Comparison of ENCODE assay signal across 1 cellular context in the genomic region with DNA sequence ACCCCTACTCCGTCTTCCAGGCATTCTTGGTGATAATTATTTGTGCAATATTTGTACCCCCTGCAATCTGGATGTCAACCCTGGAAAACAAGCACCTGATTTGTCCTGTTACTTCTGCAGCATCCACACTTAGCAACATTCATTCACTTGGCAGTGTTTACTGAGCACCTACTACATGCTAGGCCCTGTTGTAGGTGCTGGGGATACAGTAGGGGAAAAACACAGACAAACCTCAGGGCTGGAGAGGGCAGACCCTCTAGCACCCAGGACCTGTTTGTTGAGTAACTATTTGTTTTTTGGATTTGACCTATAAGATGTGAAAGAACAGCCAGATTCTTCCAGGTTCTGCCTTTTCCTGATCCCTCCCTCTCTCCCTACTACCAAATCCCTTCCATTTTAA.
TF ChIP-seq lines count a peak whose summit lies in the region.

No MANE protein-coding gene starts in this region.

TF ChIP-seq in HepG2, 621 proteins besides CTCF, POLR2A, EP300 and RAD21:
- TF ChIP-seq PHF8 (CRISPR knock-in tag; IDR thresholded peaks at IDR 0.05) = no peak
- peak; percentile 38; the same call in 1 of the 2 replicates for TF ChIP-seq KDM1A (CRISPR knock-in tag; IDR thresholded peaks at IDR 0.05)
- no peak for TF ChIP-seq ZNF616 (CRISPR knock-in tag; IDR thresholded peaks at IDR 0.05; ENCODE audit: low read depth)
- TF ChIP-seq ZNF3 (CRISPR knock-in tag; IDR thresholded peaks at IDR 0.05) = peak; percentile 74; the same call in 1 of the 2 replicates
- TF ChIP-seq, protein P1, sequence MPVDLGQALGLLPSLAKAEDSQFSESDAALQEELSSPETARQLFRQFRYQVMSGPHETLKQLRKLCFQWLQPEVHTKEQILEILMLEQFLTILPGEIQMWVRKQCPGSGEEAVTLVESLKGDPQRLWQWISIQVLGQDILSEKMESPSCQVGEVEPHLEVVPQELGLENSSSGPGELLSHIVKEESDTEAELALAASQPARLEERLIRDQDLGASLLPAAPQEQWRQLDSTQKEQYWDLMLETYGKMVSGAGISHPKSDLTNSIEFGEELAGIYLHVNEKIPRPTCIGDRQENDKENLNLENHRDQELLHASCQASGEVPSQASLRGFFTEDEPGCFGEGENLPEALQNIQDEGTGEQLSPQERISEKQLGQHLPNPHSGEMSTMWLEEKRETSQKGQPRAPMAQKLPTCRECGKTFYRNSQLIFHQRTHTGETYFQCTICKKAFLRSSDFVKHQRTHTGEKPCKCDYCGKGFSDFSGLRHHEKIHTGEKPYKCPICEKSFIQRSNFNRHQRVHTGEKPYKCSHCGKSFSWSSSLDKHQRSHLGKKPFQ (CRISPR knock-in tag; IDR thresholded peaks at IDR 0.05; ENCODE audit: insufficient replicate concordance) = no peak
- peak; percentile 66; the same call in 1 of the 2 replicates for TF ChIP-seq ZNF205 (CRISPR knock-in tag; IDR thresholded peaks at IDR 0.05)
- no peak for TF ChIP-seq ZNF567 (CRISPR knock-in tag; IDR thresholded peaks at IDR 0.05; ENCODE audit: borderline replicate concordance)
- TF ChIP-seq, protein P2, sequence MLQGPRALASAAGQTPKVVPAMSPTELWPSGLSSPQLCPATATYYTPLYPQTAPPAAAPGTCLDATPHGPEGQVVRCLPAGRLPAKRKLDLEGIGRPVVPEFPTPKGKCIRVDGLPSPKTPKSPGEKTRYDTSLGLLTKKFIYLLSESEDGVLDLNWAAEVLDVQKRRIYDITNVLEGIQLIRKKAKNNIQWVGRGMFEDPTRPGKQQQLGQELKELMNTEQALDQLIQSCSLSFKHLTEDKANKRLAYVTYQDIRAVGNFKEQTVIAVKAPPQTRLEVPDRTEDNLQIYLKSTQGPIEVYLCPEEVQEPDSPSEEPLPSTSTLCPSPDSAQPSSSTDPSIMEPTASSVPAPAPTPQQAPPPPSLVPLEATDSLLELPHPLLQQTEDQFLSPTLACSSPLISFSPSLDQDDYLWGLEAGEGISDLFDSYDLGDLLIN (CRISPR knock-in tag; IDR thresholded peaks at IDR 0.05; ENCODE audit: borderline replicate concordance) = no peak
- TF ChIP-seq ZMYM3 (CRISPR knock-in tag; IDR thresholded peaks at IDR 0.05) = peak; percentile 74; the same call in 1 of the 2 replicates
- no peak for TF ChIP-seq ZSCAN21 (CRISPR knock-in tag; IDR thresholded peaks at IDR 0.05; ENCODE audit: borderline replicate concordance)
